8 cellular contexts compared by ENCODE assay signal in genomic region chr10:74175510-74176379, GRCh38. TPM values are rescaled to one million over a fixed set of nuclear protein-coding genes. Genes with fewer than 3 reads are reported as not detected.
DNase-seq lines count a peak whose midpoint lies in the region; ATAC-seq, FAIRE-seq and TF ChIP-seq lines count a peak whose summit lies in the region.

No MANE protein-coding gene starts in this region.

- H3K27me3 Mint-ChIP-seq in mesothelial cell of epicardium (ENCODE audit: low read depth), result no peaks in the 10 kb centered on the region

- no peak for TF ChIP-seq CTCF in A549 (IDR thresholded peaks at IDR 0.05)
- no peak for TF ChIP-seq CTCF in brain microvascular endothelial cell (IDR thresholded peaks at IDR 0.05; ENCODE audit: low read depth, low read length, missing control alignments)
- no peak for TF ChIP-seq CTCF in mesothelial cell of epicardium (IDR thresholded peaks at IDR 0.05; ENCODE audit: unreplicated experiment)
- no peak for TF ChIP-seq CTCF in GM20000 (IDR thresholded peaks at IDR 0.05; ENCODE audit: extremely low read depth, missing control alignments)

- H3K27ac ChIP-seq in A549, result peak overlapping the region; percentile 77 to 86
- H3K27ac ChIP-seq in brain microvascular endothelial cell, result peak overlapping the region; percentile 81

- WGBS in A549 (ENCODE audit: missing lambda C conversion rate), result 23% methylated on average over 10 of the region's 10 CpGs

- H3K27me3 ChIP-seq in brain microvascular endothelial cell (replicated peaks), result no peaks in the 10 kb centered on the region

- POLR2A ChIA-PET in A549 (lab: Yijun Ruan, JAX), result interaction anchor here (0.6 to 1.5 kb wide), 7 partner anchors 9 to 681 kb away, joined by 3 to 11 read pairs (median 4); partner anchors contain the start of genes ADK and AP3M1

- TF ChIP-seq RAD21 in A549 (conservative IDR thresholded peaks at IDR 0.05 in 1 of 2, IDR thresholded peaks at IDR 0.05 in 1 of 2), result no peak

- no peak; a peak in 1 of 6 replicates for ATAC-seq in A549
- ATAC-seq in HG03159 (IDR thresholded peaks at IDR 0.05; ENCODE audit: unreplicated experiment), result peak; percentile 3
- ATAC-seq in GM21529 (IDR thresholded peaks at IDR 0.05; ENCODE audit: unreplicated experiment), result no peak
- no peak for ATAC-seq in HG03565 (IDR thresholded peaks at IDR 0.05; ENCODE audit: unreplicated experiment)

- no peaks in the 10 kb centered on the region for H3K9me3 Mint-ChIP-seq in mesothelial cell of epicardium

- CTCF ChIA-PET in A549 (lab: Yijun Ruan, JAX), result interaction anchor here (0.6 to 1.6 kb wide), 6 partner anchors 11 to 883 kb away, joined by 3 to 6 read pairs (median 3); no protein-coding TSS in a partner anchor

- peak overlapping the region; percentile 96 for H3K27ac Mint-ChIP-seq in mesothelial cell of epicardium

- peak overlapping the region; percentile 79 for H3K4me2 ChIP-seq in A549

- in situ Hi-C loops in brain microvascular endothelial cell (cut with HindIII; ENCODE audit: low pct_ligation_motif_present, low sequenced_read_pairs), result no loop called here

- no peaks in the 10 kb centered on the region for H3K36me3 Mint-ChIP-seq in mesothelial cell of epicardium

- no peak for FAIRE-seq in A549 (lab: Jason Lieb, UNC)

- peaks cover 13% of the 10 kb centered on the region for H3K4me1 Mint-ChIP-seq in mesothelial cell of epicardium

- TF ChIP-seq POLR2A in A549 (IDR thresholded peaks at IDR 0.05; ENCODE audit: low read length), result no peak

- H3K4me3 Mint-ChIP-seq in mesothelial cell of epicardium, result peak overlapping the region; percentile 92

- no peak for DNase-seq in A549 (ENCODE audit: low read depth in 1 of 2, low spot score in 1 of 2)
- DNase-seq in brain microvascular endothelial cell, result no peak
- DNase-seq in mesothelial cell of epicardium (ENCODE audit: low spot score in 2 of 2, unreplicated experiment in 2 of 2), result no peak
- DNase-seq in GM20000 (ENCODE audit: low spot score), result no peak
- no peak for DNase-seq in stimulated activated naive CD4-positive, alpha-beta T cell (lab: John Stamatoyannopoulos, UW)

- H3K4me3 ChIP-seq in A549 (peak overlapping the region; percentile 67), brain microvascular endothelial cell (ENCODE audit: low read depth, low read length) (peak overlapping the region; percentile 96)

- no peak for TF ChIP-seq EP300 in A549 (IDR thresholded peaks at IDR 0.05)

- no peaks in the 10 kb centered on the region for H3K9me3 ChIP-seq in A549

- H3K4me1 ChIP-seq in A549, result peaks cover 23% of the 10 kb centered on the region

- H3K36me3 ChIP-seq in brain microvascular endothelial cell (replicated peaks), result no peaks in the 10 kb centered on the region

TF ChIP-seq in A549, 52 proteins besides CTCF, POLR2A, EP300 and RAD21:
- TF ChIP-seq FOXS1 (CRISPR knock-in tag; IDR thresholded peaks at IDR 0.05) (no peak), ZFP36 (IDR thresholded peaks at IDR 0.05; ENCODE audit: borderline replicate concordance, partially characterized antibody) (no peak), KDM1A (IDR thresholded peaks at IDR 0.05; ENCODE audit: low read depth) (no peak), PHF8 (IDR thresholded peaks at IDR 0.05; ENCODE audit: borderline replicate concordance, low read depth) (peak; percentile 14; the same call in 1 of the 2 replicates), PBX3 (IDR thresholded peaks at IDR 0.05) (no peak), HMGXB4 (CRISPR knock-in tag; IDR thresholded peaks at IDR 0.05; ENCODE audit: borderline replicate concordance) (no peak), RNF2 (IDR thresholded peaks at IDR 0.05; ENCODE audit: borderline replicate concordance, low read depth) (no peak), EHMT2 (IDR thresholded peaks at IDR 0.05; ENCODE audit: low read depth) (no peak), TFCP2L1 (CRISPR knock-in tag; IDR thresholded peaks at IDR 0.05) (no peak), REST (IDR thresholded peaks at IDR 0.05) (no peak), HOXA7 (CRISPR knock-in tag; IDR thresholded peaks at IDR 0.05) (no peak), FOSB (CRISPR knock-in tag; IDR thresholded peaks at IDR 0.05) (no peak), HOXB5 (CRISPR knock-in tag; IDR thresholded peaks at IDR 0.05) (0 out of 2 replicates have a peak, but pooled peaks have one; percentile 18), CBX8 (IDR thresholded peaks at IDR 0.05) (no peak), CHD2 (IDR thresholded peaks at IDR 0.05; ENCODE audit: low read length, partially characterized antibody) (no peak), NR3C1 (IDR thresholded peaks at IDR 0.05) (no peak), RCOR1 (IDR thresholded peaks at IDR 0.05; ENCODE audit: low read depth, low read length) (no peak), ZSCAN20 (CRISPR knock-in tag; IDR thresholded peaks at IDR 0.05) (no peak)

RNA-seq across cellular contexts. Expression of gene ADK, which starts 24.7 kb away (rescaled TPM):
- polyA plus RNA-seq in A549 (2011; rRNA removed) (38.4 and 40.7 TPM in 2 replicates), A549 (2017; fragmentation: RNase III; extraction: RNeasy Plus Mini Kit Qiagen cat#74134 plus additional on column Dnase treatment) (32.0 to 37.0 TPM (median 35.8 TPM) in 3 replicates)
- polyA plus RNA-seq in A549 (2012; cell fraction: cytosol; rRNA removed), result 13.8 and 14.4 TPM in 2 replicates
- polyA plus RNA-seq in A549 (2012; cell fraction: nucleus; rRNA removed), result 5.0 and 7.1 TPM in 2 replicates
- polyA minus RNA-seq in A549 (2011; rRNA and poly(A)+ RNA removed), result 7.2 and 8.6 TPM in 2 replicates
- total RNA-seq in mesothelial cell of epicardium, result 25.0 to 26.2 TPM (median 26.2 TPM) in 3 replicates

RNA-seq across cellular contexts. Expression of gene AP3M1, which starts 25.1 kb away (rescaled TPM):
- polyA plus RNA-seq in A549 (2011; rRNA removed), result 75.8 and 83.0 TPM in 2 replicates
- polyA plus RNA-seq in A549 (2012; cell fraction: cytosol; rRNA removed), result 15.3 and 18.1 TPM in 2 replicates
- polyA plus RNA-seq in A549 (2012; cell fraction: nucleus; rRNA removed), result 8.9 and 14.4 TPM in 2 replicates
- polyA plus RNA-seq in A549 (2017; fragmentation: RNase III; extraction: RNeasy Plus Mini Kit Qiagen cat#74134 plus additional on column Dnase treatment), result 38.5 to 41.0 TPM (median 39.0 TPM) in 3 replicates
- 33.1 and 34.9 TPM in 2 replicates for polyA minus RNA-seq in A549 (2011; rRNA and poly(A)+ RNA removed)
- total RNA-seq in mesothelial cell of epicardium, result 47.6 to 49.4 TPM (median 48.7 TPM) in 3 replicates
